ENCODE assay signal across 14 cellular contexts in the genomic region with DNA sequence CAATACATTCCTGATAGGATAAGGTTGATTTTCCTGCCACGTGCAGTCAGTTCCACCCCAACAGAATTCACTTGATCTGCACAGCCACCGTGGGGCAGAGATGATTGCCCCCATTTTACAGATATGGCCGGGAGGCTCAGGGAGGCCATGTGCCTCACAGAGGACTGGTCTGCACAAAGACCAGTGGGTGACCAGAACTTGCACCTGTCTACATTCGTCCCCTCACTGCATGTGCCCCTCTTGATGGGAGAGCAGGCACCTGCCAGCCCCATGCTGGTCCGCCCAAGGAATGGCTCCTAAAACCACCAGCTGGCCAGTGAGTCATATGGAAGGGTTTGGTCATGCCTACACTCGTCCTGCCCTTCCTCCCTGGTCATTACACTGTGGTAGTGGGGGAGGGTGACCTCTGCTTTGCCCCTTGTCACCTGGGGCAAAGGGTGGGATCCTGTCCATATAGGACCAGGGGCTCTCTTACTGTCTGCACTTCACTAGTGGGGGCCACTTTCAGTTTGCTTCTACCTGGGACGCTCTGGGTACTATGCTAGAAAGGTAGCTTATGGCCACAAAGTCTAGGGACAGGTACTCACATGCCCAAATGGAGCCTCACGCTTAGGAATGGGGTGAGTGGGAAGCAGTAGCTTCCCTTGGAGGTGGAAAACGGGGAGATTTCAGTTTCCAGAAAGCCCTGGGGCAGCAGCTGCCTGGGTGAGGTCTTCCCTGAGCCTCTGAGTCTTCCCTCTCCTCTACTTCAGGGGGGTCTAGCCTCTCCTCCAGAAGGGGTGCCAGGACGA. TPM values are rescaled to one million over a fixed set of nuclear protein-coding genes. Genes with fewer than 3 reads are reported as not detected.
DNase-seq lines count a peak whose midpoint lies in the region; TF ChIP-seq lines count a peak whose summit lies in the region.
"Had no signal": no experiment of that assay in that cellular context is flagged by ENCODE, and none has a peak within 500 bp of the region (broad histone marks: within the 10 kb centered on the region; RNA-seq: fewer than 3 reads in every experiment).

No MANE protein-coding gene starts in this region.

- no peaks in the 10 kb centered on the region for H3K9me3 ChIP-seq in breast epithelium
- H3K9me3 ChIP-seq in BE2C = no peaks in the 10 kb centered on the region

- TF ChIP-seq CTCF in MCF 10A (IDR thresholded peaks at IDR 0.05; ENCODE audit: unreplicated experiment) = no peak
- TF ChIP-seq CTCF in breast epithelium (IDR thresholded peaks at IDR 0.05) = no peak
- no peak for TF ChIP-seq CTCF in epithelial cell of esophagus (IDR thresholded peaks at IDR 0.05; ENCODE audit: insufficient read depth, low read depth, low read length, missing control alignments)
- TF ChIP-seq CTCF in BE2C (IDR thresholded peaks at IDR 0.05; ENCODE audit: low read depth, low read length) = no peak

- H3K4me3 ChIP-seq in breast epithelium (no peak overlapping the region), epithelial cell of esophagus (ENCODE audit: low read length) (no peak overlapping the region), BE2C (ENCODE audit: low read depth, low read length) (no peak overlapping the region)

- H3K36me3 Mint-ChIP-seq in MCF 10A (ENCODE audit: insufficient read depth, unreplicated experiment) = peaks cover 9% of the 10 kb centered on the region
- H3K36me3 Mint-ChIP-seq in stimulated activated naive CD8-positive, alpha-beta T cell treated with anti-CD3 and anti-CD28 coated beads, Interleukin-15, Interleukin-2, amounts not matched to agents 100 ng/mL and 50 ng/mL, for 24 hours (ENCODE audit: low read depth) = peaks cover 45% of the 10 kb centered on the region
- H3K36me3 Mint-ChIP-seq: CD4-positive, CD25-positive, alpha-beta regulatory T cell; naive thymus-derived CD8-positive, alpha-beta T cell had no signal

- H3K4me1 Mint-ChIP-seq in MCF 10A (ENCODE audit: insufficient read depth, unreplicated experiment) = peaks cover 15% of the 10 kb centered on the region
- H3K4me1 Mint-ChIP-seq in stimulated activated naive CD8-positive, alpha-beta T cell treated with anti-CD3 and anti-CD28 coated beads, Interleukin-15, Interleukin-2, amounts not matched to agents 100 ng/mL and 50 ng/mL, for 24 hours (ENCODE audit: low read depth) = peaks cover 8% of the 10 kb centered on the region

- no peaks in the 10 kb centered on the region for H3K9me3 Mint-ChIP-seq in MCF 10A (ENCODE audit: unreplicated experiment)
- no peaks in the 10 kb centered on the region for H3K9me3 Mint-ChIP-seq in stimulated activated naive CD8-positive, alpha-beta T cell treated with anti-CD3 and anti-CD28 coated beads, Interleukin-15, Interleukin-2, amounts not matched to agents 100 ng/mL and 50 ng/mL, for 24 hours
- H3K9me3 Mint-ChIP-seq: naive thymus-derived CD8-positive, alpha-beta T cell had no signal

- peak overlapping the region; percentile 82 for H3K27ac Mint-ChIP-seq in MCF 10A (ENCODE audit: low read depth, unreplicated experiment)
- peak overlapping the region; percentile 8 for H3K27ac Mint-ChIP-seq in stimulated activated naive CD8-positive, alpha-beta T cell treated with anti-CD3 and anti-CD28 coated beads, Interleukin-15, Interleukin-2, amounts not matched to agents 100 ng/mL and 50 ng/mL, for 24 hours
- H3K27ac Mint-ChIP-seq: activated CD8-positive, alpha-beta memory T cell treated with anti-CD3 and anti-CD28 coated beads, Interleukin-2, amount 10 ng/mL, durations not matched to agents 7 days and 5 days; naive thymus-derived CD8-positive, alpha-beta T cell had no signal

- H3K36me3 ChIP-seq in breast epithelium = no peaks in the 10 kb centered on the region
- H3K36me3 ChIP-seq in BE2C = peaks cover 12% of the 10 kb centered on the region

- H3K4me3 Mint-ChIP-seq in MCF 10A (ENCODE audit: unreplicated experiment) = no peak overlapping the region
- H3K4me3 Mint-ChIP-seq in stimulated activated naive CD8-positive, alpha-beta T cell treated with anti-CD3 and anti-CD28 coated beads, Interleukin-15, Interleukin-2, amounts not matched to agents 100 ng/mL and 50 ng/mL, for 24 hours = no peak overlapping the region
- H3K4me3 Mint-ChIP-seq: activated CD8-positive, alpha-beta memory T cell treated with anti-CD3 and anti-CD28 coated beads, Interleukin-2, amount 10 ng/mL, durations not matched to agents 7 days and 5 days; CD4-positive, CD25-positive, alpha-beta regulatory T cell; naive thymus-derived CD8-positive, alpha-beta T cell had no signal

- no peak for TF ChIP-seq POLR2A in breast epithelium (IDR thresholded peaks at IDR 0.05)

- CTCF ChIA-PET in MCF 10A (lab: Yijun Ruan, JAX) = interaction anchor here (1.8 to 4.0 kb wide), 3 partner anchors 11 to 298 kb away, joined by 11 to 30 read pairs (median 22); no protein-coding TSS in a partner anchor

- peak; percentile 79 for DNase-seq in MCF 10A (ENCODE audit: unreplicated experiment)
- DNase-seq in breast epithelium (ENCODE audit: low spot score in 2 of 2) = no peak
- peak; percentile 24 for DNase-seq in NCI-H69 (lab: John Stamatoyannopoulos, UW)
- peak; percentile 83 for DNase-seq in epithelial cell of esophagus (ENCODE audit: low read depth)
- no peak for DNase-seq in NCI-H128 (lab: John Stamatoyannopoulos, UW; ENCODE audit: unreplicated experiment)
- no peak for DNase-seq in BE2C
- DNase-seq in inferior parietal cortex (ENCODE audit: extremely low spot score) = no peak
- DNase-seq: activated CD8-positive, alpha-beta memory T cell treated with anti-CD3 and anti-CD28 coated beads, Interleukin-2, amount 10 ng/mL, durations not matched to agents 7 days and 5 days; anterior cingulate cortex; CD4-positive, CD25-positive, alpha-beta regulatory T cell; glutamatergic neuron; naive thymus-derived CD8-positive, alpha-beta T cell; T-helper 9 cell had no signal

- no peaks in the 10 kb centered on the region for H3K27me3 ChIP-seq in breast epithelium
- no peaks in the 10 kb centered on the region for H3K27me3 ChIP-seq in BE2C

- no peaks in the 10 kb centered on the region for H3K27me3 Mint-ChIP-seq in MCF 10A (ENCODE audit: insufficient read depth, unreplicated experiment)
- no peaks in the 10 kb centered on the region for H3K27me3 Mint-ChIP-seq in stimulated activated naive CD8-positive, alpha-beta T cell treated with anti-CD3 and anti-CD28 coated beads, Interleukin-15, Interleukin-2, amounts not matched to agents 100 ng/mL and 50 ng/mL, for 24 hours
- H3K27me3 Mint-ChIP-seq: activated CD8-positive, alpha-beta memory T cell treated with anti-CD3 and anti-CD28 coated beads, Interleukin-2, amount 10 ng/mL, durations not matched to agents 7 days and 5 days; CD4-positive, CD25-positive, alpha-beta regulatory T cell had no signal

- intact Hi-C loops in MCF 10A (cut with micrococcal nuclease) (loop anchor here (5.0 kb wide), 1 partner anchor 165 kb away; a partner anchor contains a TSS), breast epithelium (cut with DNase I; ENCODE audit: low total_unique reads) (no loop called here)

- H3K27ac ChIP-seq in breast epithelium = no peak overlapping the region

- BruUV-seq in MCF 10A (replicated peaks; lab: Mats Ljungman, UMichigan) = no TSS peak

- H3K4me1 ChIP-seq in breast epithelium (no peaks in the 10 kb centered on the region), BE2C (peaks cover 4% of the 10 kb centered on the region; the same call in 1 of the 2 replicates)

- POLR2A ChIA-PET in MCF 10A (lab: Yijun Ruan, JAX) = interaction anchor here (0.6 to 4.5 kb wide), 4 partner anchors 10 to 271 kb away, joined by 3 to 10 read pairs (median 3); no protein-coding TSS in a partner anchor

RNA-seq across cellular contexts. Expression of a gene that starts 14.7 kb away (rescaled TPM):
- 16.5 and 41.8 TPM in 2 replicates for total RNA-seq in MCF 10A (2022)
- 1 to 10 TPM in 2 of 3 donors, under 1 TPM in 1; 0.98 to 2.6 (median 1.6) TPM for total RNA-seq in breast epithelium
- 13.0 TPM for polyA plus RNA-seq in BE2C (2012; ENCODE audit: insufficient read depth, insufficient read length, low read depth)

RNA-seq across cellular contexts. Expression of a gene that starts 57.0 kb away (rescaled TPM):
- total RNA-seq in MCF 10A (2022) (not detected in 2 replicates), breast epithelium (1 to 10 TPM; 1.3 to 2.4 (median 1.6) TPM)
- not detected for polyA plus RNA-seq in BE2C (2012; ENCODE audit: insufficient read depth, insufficient read length, low read depth)
- total RNA-seq: CD4-positive, CD25-positive, alpha-beta regulatory T cell; naive thymus-derived CD8-positive, alpha-beta T cell had no signal
- polyA plus RNA-seq: CD4-positive, CD25-positive, alpha-beta regulatory T cell; naive thymus-derived CD8-positive, alpha-beta T cell had no signal

Comparison
In these comparisons a context has a peak if more than half of its experiments do, and no peak if none do; other contexts are left out.
1. DNase-seq: peak in MCF 10A (single experiment), NCI-H69 (single experiment) and epithelial cell of esophagus (single experiment); none in breast epithelium (0 of 2), NCI-H128 (single experiment), BE2C (single experiment) and inferior parietal cortex (single experiment).